Comparison of ENCODE assay signal across 1 cellular context in genomic region chr9:136441681-136442245, GRCh38.
A peak's percentile ranks its signal among the peaks of the same experiment; 100 is the strongest.
TF ChIP-seq lines count a peak whose summit lies in the region.

No MANE protein-coding gene starts in this region.

TF ChIP-seq in HepG2, 621 proteins besides CTCF, POLR2A, EP300 and RAD21 (continued from another document and continues in another):
- TF ChIP-seq, protein P1, sequence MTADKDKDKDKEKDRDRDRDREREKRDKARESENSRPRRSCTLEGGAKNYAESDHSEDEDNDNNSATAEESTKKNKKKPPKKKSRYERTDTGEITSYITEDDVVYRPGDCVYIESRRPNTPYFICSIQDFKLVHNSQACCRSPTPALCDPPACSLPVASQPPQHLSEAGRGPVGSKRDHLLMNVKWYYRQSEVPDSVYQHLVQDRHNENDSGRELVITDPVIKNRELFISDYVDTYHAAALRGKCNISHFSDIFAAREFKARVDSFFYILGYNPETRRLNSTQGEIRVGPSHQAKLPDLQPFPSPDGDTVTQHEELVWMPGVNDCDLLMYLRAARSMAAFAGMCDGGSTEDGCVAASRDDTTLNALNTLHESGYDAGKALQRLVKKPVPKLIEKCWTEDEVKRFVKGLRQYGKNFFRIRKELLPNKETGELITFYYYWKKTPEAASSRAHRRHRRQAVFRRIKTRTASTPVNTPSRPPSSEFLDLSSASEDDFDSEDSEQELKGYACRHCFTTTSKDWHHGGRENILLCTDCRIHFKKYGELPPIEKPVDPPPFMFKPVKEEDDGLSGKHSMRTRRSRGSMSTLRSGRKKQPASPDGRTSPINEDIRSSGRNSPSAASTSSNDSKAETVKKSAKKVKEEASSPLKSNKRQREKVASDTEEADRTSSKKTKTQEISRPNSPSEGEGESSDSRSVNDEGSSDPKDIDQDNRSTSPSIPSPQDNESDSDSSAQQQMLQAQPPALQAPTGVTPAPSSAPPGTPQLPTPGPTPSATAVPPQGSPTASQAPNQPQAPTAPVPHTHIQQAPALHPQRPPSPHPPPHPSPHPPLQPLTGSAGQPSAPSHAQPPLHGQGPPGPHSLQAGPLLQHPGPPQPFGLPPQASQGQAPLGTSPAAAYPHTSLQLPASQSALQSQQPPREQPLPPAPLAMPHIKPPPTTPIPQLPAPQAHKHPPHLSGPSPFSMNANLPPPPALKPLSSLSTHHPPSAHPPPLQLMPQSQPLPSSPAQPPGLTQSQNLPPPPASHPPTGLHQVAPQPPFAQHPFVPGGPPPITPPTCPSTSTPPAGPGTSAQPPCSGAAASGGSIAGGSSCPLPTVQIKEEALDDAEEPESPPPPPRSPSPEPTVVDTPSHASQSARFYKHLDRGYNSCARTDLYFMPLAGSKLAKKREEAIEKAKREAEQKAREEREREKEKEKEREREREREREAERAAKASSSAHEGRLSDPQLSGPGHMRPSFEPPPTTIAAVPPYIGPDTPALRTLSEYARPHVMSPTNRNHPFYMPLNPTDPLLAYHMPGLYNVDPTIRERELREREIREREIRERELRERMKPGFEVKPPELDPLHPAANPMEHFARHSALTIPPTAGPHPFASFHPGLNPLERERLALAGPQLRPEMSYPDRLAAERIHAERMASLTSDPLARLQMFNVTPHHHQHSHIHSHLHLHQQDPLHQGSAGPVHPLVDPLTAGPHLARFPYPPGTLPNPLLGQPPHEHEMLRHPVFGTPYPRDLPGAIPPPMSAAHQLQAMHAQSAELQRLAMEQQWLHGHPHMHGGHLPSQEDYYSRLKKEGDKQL (CRISPR knock-in tag; IDR thresholded peaks at IDR 0.05; ENCODE audit: low read depth): no peak
- TF ChIP-seq, protein P2, sequence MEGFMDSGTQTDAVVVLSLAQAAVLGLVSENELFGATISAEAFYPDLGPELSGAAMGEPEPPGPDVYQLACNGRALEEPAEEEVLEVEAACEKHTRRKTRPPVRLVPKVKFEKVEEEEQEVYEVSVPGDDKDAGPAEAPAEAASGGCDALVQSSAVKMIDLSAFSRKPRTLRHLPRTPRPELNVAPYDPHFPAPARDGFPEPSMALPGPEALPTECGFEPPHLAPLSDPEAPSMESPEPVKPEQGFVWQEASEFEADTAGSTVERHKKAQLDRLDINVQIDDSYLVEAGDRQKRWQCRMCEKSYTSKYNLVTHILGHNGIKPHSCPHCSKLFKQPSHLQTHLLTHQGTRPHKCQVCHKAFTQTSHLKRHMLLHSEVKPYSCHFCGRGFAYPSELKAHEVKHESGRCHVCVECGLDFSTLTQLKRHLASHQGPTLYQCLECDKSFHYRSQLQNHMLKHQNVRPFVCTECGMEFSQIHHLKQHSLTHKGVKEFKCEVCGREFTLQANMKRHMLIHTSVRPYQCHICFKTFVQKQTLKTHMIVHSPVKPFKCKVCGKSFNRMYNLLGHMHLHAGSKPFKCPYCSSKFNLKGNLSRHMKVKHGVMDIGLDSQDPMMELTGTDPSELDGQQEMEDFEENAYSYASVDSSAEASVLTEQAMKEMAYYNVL (CRISPR knock-in tag; IDR thresholded peaks at IDR 0.05; ENCODE audit: borderline replicate concordance): no peak
- no peak for TF ChIP-seq RFXANK (CRISPR knock-in tag; IDR thresholded peaks at IDR 0.05)
- TF ChIP-seq KAT2B (IDR thresholded peaks at IDR 0.05; ENCODE audit: borderline replicate concordance, low read depth, low read length): no peak
- TF ChIP-seq TARDBP (CRISPR knock-in tag; IDR thresholded peaks at IDR 0.05): no peak
- TF ChIP-seq, protein P3, sequence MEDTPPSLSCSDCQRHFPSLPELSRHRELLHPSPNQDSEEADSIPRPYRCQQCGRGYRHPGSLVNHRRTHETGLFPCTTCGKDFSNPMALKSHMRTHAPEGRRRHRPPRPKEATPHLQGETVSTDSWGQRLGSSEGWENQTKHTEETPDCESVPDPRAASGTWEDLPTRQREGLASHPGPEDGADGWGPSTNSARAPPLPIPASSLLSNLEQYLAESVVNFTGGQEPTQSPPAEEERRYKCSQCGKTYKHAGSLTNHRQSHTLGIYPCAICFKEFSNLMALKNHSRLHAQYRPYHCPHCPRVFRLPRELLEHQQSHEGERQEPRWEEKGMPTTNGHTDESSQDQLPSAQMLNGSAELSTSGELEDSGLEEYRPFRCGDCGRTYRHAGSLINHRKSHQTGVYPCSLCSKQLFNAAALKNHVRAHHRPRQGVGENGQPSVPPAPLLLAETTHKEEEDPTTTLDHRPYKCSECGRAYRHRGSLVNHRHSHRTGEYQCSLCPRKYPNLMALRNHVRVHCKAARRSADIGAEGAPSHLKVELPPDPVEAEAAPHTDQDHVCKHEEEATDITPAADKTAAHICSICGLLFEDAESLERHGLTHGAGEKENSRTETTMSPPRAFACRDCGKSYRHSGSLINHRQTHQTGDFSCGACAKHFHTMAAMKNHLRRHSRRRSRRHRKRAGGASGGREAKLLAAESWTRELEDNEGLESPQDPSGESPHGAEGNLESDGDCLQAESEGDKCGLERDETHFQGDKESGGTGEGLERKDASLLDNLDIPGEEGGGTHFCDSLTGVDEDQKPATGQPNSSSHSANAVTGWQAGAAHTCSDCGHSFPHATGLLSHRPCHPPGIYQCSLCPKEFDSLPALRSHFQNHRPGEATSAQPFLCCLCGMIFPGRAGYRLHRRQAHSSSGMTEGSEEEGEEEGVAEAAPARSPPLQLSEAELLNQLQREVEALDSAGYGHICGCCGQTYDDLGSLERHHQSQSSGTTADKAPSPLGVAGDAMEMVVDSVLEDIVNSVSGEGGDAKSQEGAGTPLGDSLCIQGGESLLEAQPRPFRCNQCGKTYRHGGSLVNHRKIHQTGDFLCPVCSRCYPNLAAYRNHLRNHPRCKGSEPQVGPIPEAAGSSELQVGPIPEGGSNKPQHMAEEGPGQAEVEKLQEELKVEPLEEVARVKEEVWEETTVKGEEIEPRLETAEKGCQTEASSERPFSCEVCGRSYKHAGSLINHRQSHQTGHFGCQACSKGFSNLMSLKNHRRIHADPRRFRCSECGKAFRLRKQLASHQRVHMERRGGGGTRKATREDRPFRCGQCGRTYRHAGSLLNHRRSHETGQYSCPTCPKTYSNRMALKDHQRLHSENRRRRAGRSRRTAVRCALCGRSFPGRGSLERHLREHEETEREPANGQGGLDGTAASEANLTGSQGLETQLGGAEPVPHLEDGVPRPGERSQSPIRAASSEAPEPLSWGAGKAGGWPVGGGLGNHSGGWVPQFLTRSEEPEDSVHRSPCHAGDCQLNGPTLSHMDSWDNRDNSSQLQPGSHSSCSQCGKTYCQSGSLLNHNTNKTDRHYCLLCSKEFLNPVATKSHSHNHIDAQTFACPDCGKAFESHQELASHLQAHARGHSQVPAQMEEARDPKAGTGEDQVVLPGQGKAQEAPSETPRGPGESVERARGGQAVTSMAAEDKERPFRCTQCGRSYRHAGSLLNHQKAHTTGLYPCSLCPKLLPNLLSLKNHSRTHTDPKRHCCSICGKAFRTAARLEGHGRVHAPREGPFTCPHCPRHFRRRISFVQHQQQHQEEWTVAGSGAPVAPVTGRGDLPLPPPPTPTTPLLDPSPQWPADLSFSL (CRISPR knock-in tag; IDR thresholded peaks at IDR 0.05): no peak
- TF ChIP-seq ZNF713 (CRISPR knock-in tag; IDR thresholded peaks at IDR 0.05): no peak
- TF ChIP-seq THYN1 (CRISPR knock-in tag; IDR thresholded peaks at IDR 0.05; ENCODE audit: borderline replicate concordance, low read depth): no peak
- no peak for TF ChIP-seq ZSCAN22 (CRISPR knock-in tag; IDR thresholded peaks at IDR 0.05)
- no peak for TF ChIP-seq ZC3H13 (CRISPR knock-in tag; IDR thresholded peaks at IDR 0.05)
- peak; percentile 32; the same call in 1 of the 2 replicates for TF ChIP-seq PHF8 (CRISPR knock-in tag; IDR thresholded peaks at IDR 0.05)
- no peak for TF ChIP-seq ZNF207 (IDR thresholded peaks at IDR 0.05; ENCODE audit: borderline replicate concordance)
- no peak for TF ChIP-seq ZNF747 (CRISPR knock-in tag; IDR thresholded peaks at IDR 0.05; ENCODE audit: borderline replicate concordance)
- no peak for TF ChIP-seq HNF4G (IDR thresholded peaks at IDR 0.05; ENCODE audit: borderline replicate concordance, low read depth, low read length)
- TF ChIP-seq HNF4G (CRISPR knock-in tag; IDR thresholded peaks at IDR 0.05; ENCODE audit: borderline replicate concordance, low read depth): no peak; the same call in 1 of the 2 replicates
- TF ChIP-seq, protein P4, sequence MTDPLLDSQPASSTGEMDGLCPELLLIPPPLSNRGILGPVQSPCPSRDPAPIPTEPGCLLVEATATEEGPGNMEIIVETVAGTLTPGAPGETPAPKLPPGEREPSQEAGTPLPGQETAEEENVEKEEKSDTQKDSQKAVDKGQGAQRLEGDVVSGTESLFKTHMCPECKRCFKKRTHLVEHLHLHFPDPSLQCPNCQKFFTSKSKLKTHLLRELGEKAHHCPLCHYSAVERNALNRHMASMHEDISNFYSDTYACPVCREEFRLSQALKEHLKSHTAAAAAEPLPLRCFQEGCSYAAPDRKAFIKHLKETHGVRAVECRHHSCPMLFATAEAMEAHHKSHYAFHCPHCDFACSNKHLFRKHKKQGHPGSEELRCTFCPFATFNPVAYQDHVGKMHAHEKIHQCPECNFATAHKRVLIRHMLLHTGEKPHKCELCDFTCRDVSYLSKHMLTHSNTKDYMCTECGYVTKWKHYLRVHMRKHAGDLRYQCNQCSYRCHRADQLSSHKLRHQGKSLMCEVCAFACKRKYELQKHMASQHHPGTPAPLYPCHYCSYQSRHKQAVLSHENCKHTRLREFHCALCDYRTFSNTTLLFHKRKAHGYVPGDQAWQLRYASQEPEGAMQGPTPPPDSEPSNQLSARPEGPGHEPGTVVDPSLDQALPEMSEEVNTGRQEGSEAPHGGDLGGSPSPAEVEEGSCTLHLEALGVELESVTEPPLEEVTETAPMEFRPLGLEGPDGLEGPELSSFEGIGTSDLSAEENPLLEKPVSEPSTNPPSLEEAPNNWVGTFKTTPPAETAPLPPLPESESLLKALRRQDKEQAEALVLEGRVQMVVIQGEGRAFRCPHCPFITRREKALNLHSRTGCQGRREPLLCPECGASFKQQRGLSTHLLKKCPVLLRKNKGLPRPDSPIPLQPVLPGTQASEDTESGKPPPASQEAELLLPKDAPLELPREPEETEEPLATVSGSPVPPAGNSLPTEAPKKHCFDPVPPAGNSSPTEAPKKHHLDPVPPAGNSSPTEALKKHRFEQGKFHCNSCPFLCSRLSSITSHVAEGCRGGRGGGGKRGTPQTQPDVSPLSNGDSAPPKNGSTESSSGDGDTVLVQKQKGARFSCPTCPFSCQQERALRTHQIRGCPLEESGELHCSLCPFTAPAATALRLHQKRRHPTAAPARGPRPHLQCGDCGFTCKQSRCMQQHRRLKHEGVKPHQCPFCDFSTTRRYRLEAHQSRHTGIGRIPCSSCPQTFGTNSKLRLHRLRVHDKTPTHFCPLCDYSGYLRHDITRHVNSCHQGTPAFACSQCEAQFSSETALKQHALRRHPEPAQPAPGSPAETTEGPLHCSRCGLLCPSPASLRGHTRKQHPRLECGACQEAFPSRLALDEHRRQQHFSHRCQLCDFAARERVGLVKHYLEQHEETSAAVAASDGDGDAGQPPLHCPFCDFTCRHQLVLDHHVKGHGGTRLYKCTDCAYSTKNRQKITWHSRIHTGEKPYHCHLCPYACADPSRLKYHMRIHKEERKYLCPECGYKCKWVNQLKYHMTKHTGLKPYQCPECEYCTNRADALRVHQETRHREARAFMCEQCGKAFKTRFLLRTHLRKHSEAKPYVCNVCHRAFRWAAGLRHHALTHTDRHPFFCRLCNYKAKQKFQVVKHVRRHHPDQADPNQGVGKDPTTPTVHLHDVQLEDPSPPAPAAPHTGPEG (CRISPR knock-in tag; IDR thresholded peaks at IDR 0.05): no peak
- TF ChIP-seq ATF1 (CRISPR knock-in tag; IDR thresholded peaks at IDR 0.05): no peak
- no peak for TF ChIP-seq ZNF777 (CRISPR knock-in tag; IDR thresholded peaks at IDR 0.05)
- TF ChIP-seq TBX2 (CRISPR knock-in tag; IDR thresholded peaks at IDR 0.05; ENCODE audit: borderline replicate concordance): no peak; the same call in 1 of the 2 replicates
- TF ChIP-seq RBM22 (optimal IDR thresholded peaks at IDR 0.05; ENCODE audit: low read length): no peak
- TF ChIP-seq ZNF10 (CRISPR knock-in tag; IDR thresholded peaks at IDR 0.05; ENCODE audit: borderline replicate concordance, low read depth): no peak
- TF ChIP-seq ZNF788 (CRISPR knock-in tag; IDR thresholded peaks at IDR 0.05; ENCODE audit: borderline replicate concordance): no peak
- TF ChIP-seq BRCA1 (CRISPR knock-in tag; IDR thresholded peaks at IDR 0.05): no peak
- no peak for TF ChIP-seq ZNF607 (CRISPR knock-in tag; IDR thresholded peaks at IDR 0.05; ENCODE audit: borderline replicate concordance)
- no peak for TF ChIP-seq KLF16 (CRISPR knock-in tag; IDR thresholded peaks at IDR 0.05)
- no peak for TF ChIP-seq ETV5 (CRISPR knock-in tag; IDR thresholded peaks at IDR 0.05; ENCODE audit: borderline replicate concordance)
- peak; percentile 70 for TF ChIP-seq SAP130 (CRISPR knock-in tag; IDR thresholded peaks at IDR 0.05; ENCODE audit: low read depth)
- TF ChIP-seq, protein P5, sequence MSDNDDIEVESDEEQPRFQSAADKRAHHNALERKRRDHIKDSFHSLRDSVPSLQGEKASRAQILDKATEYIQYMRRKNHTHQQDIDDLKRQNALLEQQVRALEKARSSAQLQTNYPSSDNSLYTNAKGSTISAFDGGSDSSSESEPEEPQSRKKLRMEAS (IDR thresholded peaks at IDR 0.05): 0 out of 2 replicates have a peak, but pooled peaks have one; percentile 49
- peak; percentile 59; the same call in 1 of the 2 replicates for TF ChIP-seq ZNF430 (CRISPR knock-in tag; IDR thresholded peaks at IDR 0.05)
- TF ChIP-seq, protein P6, sequence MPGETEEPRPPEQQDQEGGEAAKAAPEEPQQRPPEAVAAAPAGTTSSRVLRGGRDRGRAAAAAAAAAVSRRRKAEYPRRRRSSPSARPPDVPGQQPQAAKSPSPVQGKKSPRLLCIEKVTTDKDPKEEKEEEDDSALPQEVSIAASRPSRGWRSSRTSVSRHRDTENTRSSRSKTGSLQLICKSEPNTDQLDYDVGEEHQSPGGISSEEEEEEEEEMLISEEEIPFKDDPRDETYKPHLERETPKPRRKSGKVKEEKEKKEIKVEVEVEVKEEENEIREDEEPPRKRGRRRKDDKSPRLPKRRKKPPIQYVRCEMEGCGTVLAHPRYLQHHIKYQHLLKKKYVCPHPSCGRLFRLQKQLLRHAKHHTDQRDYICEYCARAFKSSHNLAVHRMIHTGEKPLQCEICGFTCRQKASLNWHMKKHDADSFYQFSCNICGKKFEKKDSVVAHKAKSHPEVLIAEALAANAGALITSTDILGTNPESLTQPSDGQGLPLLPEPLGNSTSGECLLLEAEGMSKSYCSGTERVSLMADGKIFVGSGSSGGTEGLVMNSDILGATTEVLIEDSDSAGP (CRISPR knock-in tag; IDR thresholded peaks at IDR 0.05; ENCODE audit: borderline replicate concordance): peak; percentile 54
- TF ChIP-seq RARA (CRISPR knock-in tag; IDR thresholded peaks at IDR 0.05): 0 out of 2 replicates have a peak, but pooled peaks have one; percentile 6
- TF ChIP-seq SPEN (CRISPR knock-in tag; IDR thresholded peaks at IDR 0.05; ENCODE audit: low read depth): peak; percentile 67; the same call in 1 of the 2 replicates
- TF ChIP-seq DRAP1 (CRISPR knock-in tag; IDR thresholded peaks at IDR 0.05): no peak
- no peak for TF ChIP-seq HMGA1 (CRISPR knock-in tag; conservative IDR thresholded peaks at IDR 0.05)
- 0 out of 2 replicates have a peak, but pooled peaks have one; percentile 31 for TF ChIP-seq ZNF558 (CRISPR knock-in tag; IDR thresholded peaks at IDR 0.05; ENCODE audit: borderline replicate concordance)
- TF ChIP-seq FOXM1 (CRISPR knock-in tag; IDR thresholded peaks at IDR 0.05): no peak
- TF ChIP-seq ZFYVE20 (CRISPR knock-in tag; IDR thresholded peaks at IDR 0.05; ENCODE audit: borderline replicate concordance, low read depth): no peak
- no peak for TF ChIP-seq HNRNPL (IDR thresholded peaks at IDR 0.05; ENCODE audit: low read depth, low read length)
- no peak for TF ChIP-seq POLR2AphosphoS5 (IDR thresholded peaks at IDR 0.05; ENCODE audit: low read depth, low read length)
- no peak for TF ChIP-seq PHF21A (CRISPR knock-in tag; IDR thresholded peaks at IDR 0.05)
- no peak for TF ChIP-seq MIXL1 (CRISPR knock-in tag; IDR thresholded peaks at IDR 0.05)
- TF ChIP-seq ZNF567 (CRISPR knock-in tag; IDR thresholded peaks at IDR 0.05; ENCODE audit: borderline replicate concordance): no peak
